Comparison of ENCODE assay signal across 6 cellular contexts in the genomic region with DNA sequence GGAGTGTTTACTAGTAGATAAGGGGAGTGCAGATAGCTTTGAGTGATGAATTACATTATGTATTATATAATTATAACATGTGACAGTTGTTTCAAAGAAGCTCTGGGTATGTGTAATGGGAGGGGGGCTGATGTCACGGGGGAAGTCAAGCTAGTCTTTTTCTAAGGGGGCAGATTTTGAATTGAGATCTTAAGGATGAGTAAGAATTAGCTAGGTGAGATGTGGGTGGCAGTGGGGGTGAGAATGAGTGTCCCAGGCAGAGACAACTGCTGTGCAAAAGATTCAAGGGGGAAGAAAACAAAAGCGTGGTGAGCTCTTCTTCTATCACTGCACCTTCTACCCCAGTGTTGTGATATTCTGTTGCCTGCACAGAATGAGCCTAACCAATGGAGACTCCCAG. TPM values are rescaled to one million over a fixed set of nuclear protein-coding genes. Genes with fewer than 3 reads are reported as not detected.
"Had no signal": no experiment of that assay in that cellular context is flagged by ENCODE, and none has a peak within 500 bp of the region (broad histone marks: within the 10 kb centered on the region; RNA-seq: fewer than 3 reads in every experiment).

No MANE protein-coding gene starts in this region.

- H3K27ac ChIP-seq: HL-60 had no signal

- H3K4me3 ChIP-seq: GM23338 had no signal

- ATAC-seq: GM23338, HepG2 had no signal

- DNase-seq: HCEC 1CT had no signal

RNA-seq across cellular contexts. Expression of gene SRRM4, which starts 21.2 kb away (rescaled TPM):
- total RNA-seq: HepG2, HT1080 had no signal
- polyA plus RNA-seq: HepG2, IgD-negative memory B cell had no signal
